ENCODE assay signal across 18 cellular contexts in the genomic region with DNA sequence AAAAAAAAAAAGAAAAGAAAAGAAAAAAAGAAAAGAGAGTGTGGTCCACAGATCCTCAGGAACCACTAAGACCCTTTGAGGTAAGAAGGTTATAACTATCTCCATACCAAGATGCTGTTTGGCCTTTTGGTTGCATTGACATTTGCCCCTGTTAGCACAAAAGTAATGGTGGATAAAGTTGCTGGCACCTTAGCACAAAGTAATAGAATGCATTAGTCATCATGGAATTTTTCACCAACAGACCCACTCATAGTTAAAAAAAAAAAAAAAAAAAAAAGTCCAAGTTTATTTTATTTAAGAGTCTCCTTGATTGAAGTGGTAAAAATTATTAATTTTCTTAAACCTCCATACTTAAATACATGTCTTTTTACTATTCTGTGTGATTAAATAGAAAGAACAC.
DNase-seq lines count a peak whose midpoint lies in the region; ATAC-seq and TF ChIP-seq lines count a peak whose summit lies in the region.
"Had no signal": no experiment of that assay in that cellular context is flagged by ENCODE, and none has a peak within 500 bp of the region (broad histone marks: within the 10 kb centered on the region; RNA-seq: fewer than 3 reads in every experiment).

No MANE protein-coding gene starts in this region.

- no peak overlapping the region for H3K27ac Mint-ChIP-seq in stimulated activated memory B cell treated with anti-CD40 and anti-IgM and Interleukin-4, amounts not matched to agents 10 μg/mL and 1 μg/mL and 100 μg/mL, for 72 hours

- no peaks in the 10 kb centered on the region for H3K36me3 ChIP-seq in osteoblast (ENCODE audit: insufficient read depth, low read length)
- H3K36me3 ChIP-seq: BLaER1 had no signal

- no peak for TF ChIP-seq CTCF in choroid plexus epithelial cell (conservative IDR thresholded peaks at IDR 0.05; ENCODE audit: low read depth, low read length)
- TF ChIP-seq CTCF in osteoblast (IDR thresholded peaks at IDR 0.05; ENCODE audit: extremely low read depth, low read depth, low read length) = no peak

- no peaks in the 10 kb centered on the region for H3K9me3 ChIP-seq in osteoblast (ENCODE audit: low read depth, low read length)
- H3K9me3 ChIP-seq: BLaER1 had no signal

- peaks cover 18% of the 10 kb centered on the region for H3K4me1 ChIP-seq in osteoblast (ENCODE audit: insufficient read depth, low read length)
- H3K4me1 ChIP-seq: BLaER1 had no signal

- no peak for ATAC-seq in stimulated activated memory B cell treated with anti-CD40 and anti-IgM and Interleukin-4, amounts not matched to agents 10 μg/mL and 1 μg/mL and 100 μg/mL, for 72 hours
- ATAC-seq: Right ventricle myocardium inferior had no signal

- H3K4me2 ChIP-seq in osteoblast (ENCODE audit: insufficient read depth, low read length) = no peak overlapping the region
- H3K4me2 ChIP-seq: BLaER1, PC-9 had no signal

- peaks cover 9% of the 10 kb centered on the region for H3K27me3 Mint-ChIP-seq in stimulated activated memory B cell treated with anti-CD40 and anti-IgM and Interleukin-4, amounts not matched to agents 10 μg/mL and 1 μg/mL and 100 μg/mL, for 72 hours

- H3K27me3 ChIP-seq in osteoblast (ENCODE audit: insufficient read depth, low read length) = no peaks in the 10 kb centered on the region
- H3K27me3 ChIP-seq: BLaER1 had no signal

- no peak overlapping the region for H3K27ac ChIP-seq in osteoblast (ENCODE audit: low read depth, low read length)
- H3K27ac ChIP-seq: BLaER1, PC-9, SK-N-MC had no signal

- H4K20me1 ChIP-seq in osteoblast (ENCODE audit: insufficient read depth, low read length) = no peaks in the 10 kb centered on the region
- H4K20me1 ChIP-seq: BLaER1 had no signal

- no peaks in the 10 kb centered on the region for H3K4me1 Mint-ChIP-seq in stimulated activated memory B cell treated with anti-CD40 and anti-IgM and Interleukin-4, amounts not matched to agents 10 μg/mL and 1 μg/mL and 100 μg/mL, for 72 hours

- no peaks in the 10 kb centered on the region for H3K36me3 Mint-ChIP-seq in stimulated activated memory B cell treated with anti-CD40 and anti-IgM and Interleukin-4, amounts not matched to agents 10 μg/mL and 1 μg/mL and 100 μg/mL, for 72 hours

- H3K4me3 ChIP-seq in choroid plexus epithelial cell (ENCODE audit: low read depth, low read length) = no peak overlapping the region
- no peak overlapping the region for H3K4me3 ChIP-seq in osteoblast (ENCODE audit: insufficient read depth, low read length)
- H3K4me3 ChIP-seq: BLaER1, PC-9, SK-N-MC had no signal

- DNase-seq in ELR (ENCODE audit: low read depth) (peak; percentile 61), LoVo (ENCODE audit: low spot score) (peak; percentile 11), choroid plexus epithelial cell (ENCODE audit: low read depth) (peak; percentile 50), renal cortical epithelial cell (ENCODE audit: low read depth) (peak; percentile 73), osteoblast (ENCODE audit: insufficient read length, low spot score, missing footprints) (no peak), NCI-H1930 (lab: John Stamatoyannopoulos, UW) (no peak)
- DNase-seq in stimulated activated naive CD4-positive, alpha-beta T cell treated with Interleukin-2 at 50 U/mL for 16 hours (lab: John Stamatoyannopoulos, UW) = no peak
- DNase-seq: ACHN, DMS153, NCI-H1048, NCI-H146, NCI-H345, NCI-H526 treated with DMSO at 0.1 percent for 48 hours had no signal

- no peak overlapping the region for H2AFZ ChIP-seq in osteoblast (ENCODE audit: low read length)
- H2AFZ ChIP-seq: PC-9 had no signal

- no peak overlapping the region for H3K4me3 Mint-ChIP-seq in stimulated activated memory B cell treated with anti-CD40 and anti-IgM and Interleukin-4, amounts not matched to agents 10 μg/mL and 1 μg/mL and 100 μg/mL, for 72 hours

- no peaks in the 10 kb centered on the region for H3K79me2 ChIP-seq in osteoblast (ENCODE audit: insufficient read depth, low read length)

- H3K9me3 Mint-ChIP-seq in stimulated activated memory B cell treated with anti-CD40 and anti-IgM and Interleukin-4, amounts not matched to agents 10 μg/mL and 1 μg/mL and 100 μg/mL, for 72 hours = no peaks in the 10 kb centered on the region

Comparison
In these comparisons a context has a peak if more than half of its experiments do, and no peak if none do; other contexts are left out.
1. DNase-seq: peak in ELR (single experiment), LoVo (single experiment), choroid plexus epithelial cell (single experiment) and renal cortical epithelial cell (single experiment); none in stimulated activated naive CD4-positive, alpha-beta T cell treated with Interleukin-2 at 50 U/mL for 16 hours (single experiment), osteoblast (single experiment) and NCI-H1930 (0 of 2).